27 cellular contexts compared by ENCODE assay signal in genomic region chr13:32495841-32496240, GRCh38.
"Had no signal": no experiment of that assay in that cellular context is flagged by ENCODE, and none has a peak within 500 bp of the region (broad histone marks: within the 10 kb centered on the region; RNA-seq: fewer than 3 reads in every experiment).

No MANE protein-coding gene starts in this region.

- DNase-seq: stimulated activated CD4-positive, alpha-beta T cell treated with anti-CD3 and anti-CD28 coated beads, Interleukin-2, amount 100 ng/mL, for 48 hours; stimulated activated CD4-positive, alpha-beta T cell treated with anti-CD3 and anti-CD28 coated beads, Interleukin-4, amount 100 ng/mL, for 1 hour; stimulated activated CD4-positive, alpha-beta T cell treated with anti-CD3 and anti-CD28 coated beads, Interleukin-4, amount 100 ng/mL, for 24 hours; stimulated activated CD4-positive, alpha-beta T cell treated with anti-CD3 and anti-CD28 coated beads, Interleukin-4, amount 100 ng/mL, for 4 hours; stimulated activated CD8-positive, alpha-beta memory T cell treated with anti-CD3 and anti-CD28 coated beads, Interleukin-4, amount 100 ng/mL, for 48 hours; stimulated activated naive B cell treated with anti-CD40 and anti-IgM and Interleukin-4, amounts not matched to agents 10 μg/mL and 1 μg/mL and 100 μg/mL, for 72 hours; stimulated activated naive CD4-positive, alpha-beta T cell; stimulated activated naive CD4-positive, alpha-beta T cell treated with Interleukin-2 at 50 U/mL for 16 hours; stimulated activated naive CD8-positive, alpha-beta T cell treated with anti-CD3 and anti-CD28 coated beads, Interleukin-15, amount 100 ng/mL, for 72 hours; stimulated activated naive CD8-positive, alpha-beta T cell treated with anti-CD3 and anti-CD28 coated beads, Interleukin-15, Interleukin-2, amounts not matched to agents 100 U/mL and 50 U/mL, for 24 hours; stomach; substantia nigra; testis; thyroid gland; tibial artery; transverse colon; upper lobe of left lung; upper lobe of right lung; uterus had no signal

- H3K4me3 ChIP-seq: stomach, suprapubic skin, testis, thoracic aorta, thyroid gland, tibial artery, tibial nerve, transverse colon, upper lobe of left lung, upper lobe of right lung, uterus, vagina had no signal

- H3K36me3 ChIP-seq: stomach, suprapubic skin, thoracic aorta, thyroid gland, tibial artery, tibial nerve, transverse colon, upper lobe of left lung, upper lobe of right lung, uterus, vagina had no signal

- H3K36me3 Mint-ChIP-seq: stimulated activated effector memory CD8-positive, alpha-beta T cell treated with anti-CD3 and anti-CD28 coated beads, Interleukin-12 subunit alpha, Interleukin-12 subunit beta, amount 100 ng/mL, for 72 hours had no signal

- H3K9me3 Mint-ChIP-seq: stimulated activated effector memory CD8-positive, alpha-beta T cell treated with anti-CD3 and anti-CD28 coated beads, Interleukin-12 subunit alpha, Interleukin-12 subunit beta, amount 100 ng/mL, for 72 hours; stimulated activated memory B cell treated with anti-CD40 and anti-IgM and Interleukin-4, amounts not matched to agents 10 μg/mL and 1 μg/mL and 100 μg/mL, for 72 hours; stimulated activated naive CD8-positive, alpha-beta T cell treated with anti-CD3 and anti-CD28 coated beads, Interleukin-15, amount 100 ng/mL, for 72 hours; stimulated activated naive CD8-positive, alpha-beta T cell treated with anti-CD3 and anti-CD28 coated beads, Interleukin-15, Interleukin-2, amounts not matched to agents 100 ng/mL and 50 ng/mL, for 24 hours; type B pancreatic cell had no signal

- ATAC-seq: stimulated activated memory B cell treated with anti-CD40 and anti-IgM and Interleukin-4, amounts not matched to agents 10 μg/mL and 1 μg/mL and 100 μg/mL, for 72 hours; stimulated activated naive B cell treated with anti-CD40 and anti-IgM and Interleukin-4, amounts not matched to agents 10 μg/mL and 1 μg/mL and 100 μg/mL, for 72 hours; stimulated activated naive CD8-positive, alpha-beta T cell treated with anti-CD3 and anti-CD28 coated beads, Interleukin-15, amount 100 ng/mL, for 72 hours; stimulated activated naive CD8-positive, alpha-beta T cell treated with anti-CD3 and anti-CD28 coated beads, Interleukin-15, Interleukin-2, amounts not matched to agents 100 U/mL and 50 U/mL, for 24 hours had no signal

- H3K27ac Mint-ChIP-seq: stimulated activated effector memory CD8-positive, alpha-beta T cell treated with anti-CD3 and anti-CD28 coated beads, Interleukin-12 subunit alpha, Interleukin-12 subunit beta, amount 100 ng/mL, for 72 hours; stimulated activated memory B cell treated with anti-CD40 and anti-IgM and Interleukin-4, amounts not matched to agents 10 μg/mL and 1 μg/mL and 100 μg/mL, for 72 hours; stimulated activated naive B cell treated with anti-CD40 and anti-IgM and Interleukin-4, amounts not matched to agents 10 μg/mL and 1 μg/mL and 100 μg/mL, for 72 hours; stimulated activated naive CD8-positive, alpha-beta T cell treated with anti-CD3 and anti-CD28 coated beads, Interleukin-15, Interleukin-2, amounts not matched to agents 100 ng/mL and 50 ng/mL, for 24 hours; type B pancreatic cell had no signal

- H3K27me3 ChIP-seq: stomach, suprapubic skin, testis, thyroid gland, tibial artery, tibial nerve, transverse colon, upper lobe of left lung, upper lobe of right lung, uterus, vagina had no signal

- H3K27me3 Mint-ChIP-seq: stimulated activated memory B cell treated with anti-CD40 and anti-IgM and Interleukin-4, amounts not matched to agents 10 μg/mL and 1 μg/mL and 100 μg/mL, for 72 hours; stimulated activated naive B cell treated with anti-CD40 and anti-IgM and Interleukin-4, amounts not matched to agents 10 μg/mL and 1 μg/mL and 100 μg/mL, for 72 hours; stimulated activated naive CD8-positive, alpha-beta T cell treated with anti-CD3 and anti-CD28 coated beads, Interleukin-15, amount 100 ng/mL, for 72 hours; stimulated activated naive CD8-positive, alpha-beta T cell treated with anti-CD3 and anti-CD28 coated beads, Interleukin-15, Interleukin-2, amounts not matched to agents 100 ng/mL and 50 ng/mL, for 24 hours; type B pancreatic cell had no signal

- H3K4me3 Mint-ChIP-seq: stimulated activated effector memory CD8-positive, alpha-beta T cell treated with anti-CD3 and anti-CD28 coated beads, Interleukin-12 subunit alpha, Interleukin-12 subunit beta, amount 100 ng/mL, for 72 hours; stimulated activated memory B cell treated with anti-CD40 and anti-IgM and Interleukin-4, amounts not matched to agents 10 μg/mL and 1 μg/mL and 100 μg/mL, for 72 hours; stimulated activated naive B cell treated with anti-CD40 and anti-IgM and Interleukin-4, amounts not matched to agents 10 μg/mL and 1 μg/mL and 100 μg/mL, for 72 hours; stimulated activated naive CD8-positive, alpha-beta T cell treated with anti-CD3 and anti-CD28 coated beads, Interleukin-15, amount 100 ng/mL, for 72 hours; stimulated activated naive CD8-positive, alpha-beta T cell treated with anti-CD3 and anti-CD28 coated beads, Interleukin-15, Interleukin-2, amounts not matched to agents 100 ng/mL and 50 ng/mL, for 24 hours; type B pancreatic cell had no signal

- H3K27ac ChIP-seq: stomach, suprapubic skin, testis, thoracic aorta, thyroid gland, tibial artery, tibial nerve, transverse colon, upper lobe of left lung, upper lobe of right lung, uterus, vagina had no signal

- H3K9me3 ChIP-seq: stomach, suprapubic skin, testis, thoracic aorta, thyroid gland, tibial artery, tibial nerve, transverse colon, upper lobe of left lung, upper lobe of right lung, uterus, vagina had no signal

- H3K4me1 ChIP-seq: thyroid gland, transverse colon, vagina had no signal

- H3K4me1 Mint-ChIP-seq: stimulated activated memory B cell treated with anti-CD40 and anti-IgM and Interleukin-4, amounts not matched to agents 10 μg/mL and 1 μg/mL and 100 μg/mL, for 72 hours had no signal
